8 cellular contexts compared by ENCODE assay signal in the genomic region with DNA sequence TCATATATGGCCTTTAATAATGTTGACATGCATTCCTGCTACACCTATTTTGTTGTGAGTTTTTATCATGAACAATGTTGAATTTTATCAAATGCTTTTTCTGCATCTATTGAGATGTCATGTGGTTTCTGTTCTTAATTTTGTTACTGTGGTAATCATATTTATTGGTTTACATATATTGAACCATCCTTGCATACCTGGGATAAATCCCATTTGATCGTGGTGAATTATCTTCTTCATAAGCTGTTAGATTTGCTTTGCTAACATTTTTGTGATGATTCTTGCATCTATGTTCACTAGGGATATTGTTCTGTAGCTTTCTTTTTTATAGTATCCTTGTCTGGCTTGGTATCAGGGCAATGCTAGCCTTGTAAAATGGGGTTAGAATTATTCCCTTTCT.
"Had no signal": no experiment of that assay in that cellular context is flagged by ENCODE, and none has a peak within 500 bp of the region (broad histone marks: within the 10 kb centered on the region; RNA-seq: fewer than 3 reads in every experiment).

No MANE protein-coding gene starts in this region.

- ATAC-seq: GM12878 had no signal

- FAIRE-seq: G401.6, GM12878, GM12891, GM12892, GM18507, GM19239 had no signal

- DNase-seq: GDM1, GF-D8 had no signal

- H3K4me3 ChIP-seq: GM12878 had no signal
